20 cellular contexts compared by ENCODE assay signal in the genomic region with DNA sequence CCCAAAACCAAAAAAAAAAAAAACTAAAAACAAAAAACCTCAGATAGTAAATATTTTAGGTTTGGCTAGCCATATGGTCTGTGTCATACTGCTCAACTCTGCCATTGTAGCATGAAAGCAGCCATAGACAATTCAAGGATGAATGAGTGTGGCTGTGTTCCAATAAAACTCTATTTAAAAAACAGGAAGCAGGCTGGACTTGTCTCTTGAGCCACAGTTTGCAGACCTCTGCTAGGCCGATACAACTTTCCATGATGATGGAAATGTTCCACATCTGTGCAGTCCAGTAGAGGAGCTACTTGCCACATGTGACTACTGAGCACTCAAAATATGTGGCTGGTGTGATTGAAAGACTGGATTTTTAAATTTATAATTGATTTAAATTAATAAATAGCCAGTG. TPM values are rescaled to one million over a fixed set of nuclear protein-coding genes. Genes with fewer than 3 reads are reported as not detected.
DNase-seq lines count a peak whose midpoint lies in the region; ATAC-seq and TF ChIP-seq lines count a peak whose summit lies in the region.
"Had no signal": no experiment of that assay in that cellular context is flagged by ENCODE, and none has a peak within 500 bp of the region (broad histone marks: within the 10 kb centered on the region; RNA-seq: fewer than 3 reads in every experiment).

No MANE protein-coding gene starts in this region.

- intact Hi-C loops in lower lobe of right lung (cut with DNase I), result no loop called here

- peaks cover 17% of the 10 kb centered on the region for H3K4me1 Mint-ChIP-seq in chondrocyte (ENCODE audit: low read depth)

- H3K36me3 ChIP-seq in lower lobe of right lung, result no peaks in the 10 kb centered on the region
- H3K36me3 ChIP-seq: vagina had no signal

- DNase-seq in AG08395 (ENCODE audit: low spot score) (peak; percentile 26), fibroblast of pulmonary artery (ENCODE audit: low read depth) (peak; percentile 97), lower lobe of right lung (no peak), D341Med (ENCODE audit: low spot score) (no peak), GM03348 (ENCODE audit: low spot score) (no peak), chondrocyte (ENCODE audit: low spot score) (no peak)
- DNase-seq: activated CD4-positive, alpha-beta T cell treated with anti-CD3 and anti-CD28 coated beads for 1 hour; Calu3; mammary epithelial cell; NCI-H1417; stimulated activated naive CD8-positive, alpha-beta T cell treated with anti-CD3 and anti-CD28 coated beads, Interleukin-15, Interleukin-2, amounts not matched to agents 100 U/mL and 50 U/mL, for 24 hours; T-helper 1 cell had no signal

- H3K27ac ChIP-seq in lower lobe of right lung, result peak overlapping the region; percentile 56
- H3K27ac ChIP-seq: epithelial cell of prostate, skin epidermis, vagina had no signal

- H3K27me3 Mint-ChIP-seq in chondrocyte (ENCODE audit: low read depth), result no peaks in the 10 kb centered on the region
- H3K27me3 Mint-ChIP-seq: activated naive CD8-positive, alpha-beta T cell; IgD-negative memory B cell had no signal

- no peaks in the 10 kb centered on the region for H3K27me3 ChIP-seq in lower lobe of right lung (ENCODE audit: low read depth)
- H3K27me3 ChIP-seq: vagina had no signal

- TF ChIP-seq CTCF in fibroblast of pulmonary artery (IDR thresholded peaks at IDR 0.05; ENCODE audit: low read length, missing control alignments) (no peak), lower lobe of right lung (IDR thresholded peaks at IDR 0.05) (no peak), chondrocyte (IDR thresholded peaks at IDR 0.05) (no peak)

- H3K4me3 Mint-ChIP-seq in chondrocyte (ENCODE audit: unreplicated experiment), result no peak overlapping the region
- H3K4me3 Mint-ChIP-seq: activated naive CD8-positive, alpha-beta T cell; IgD-negative memory B cell; neural crest cell had no signal

- H3K4me3 ChIP-seq in fibroblast of pulmonary artery (replicated peaks; ENCODE audit: low read depth, low read length), result no peak overlapping the region
- H3K4me3 ChIP-seq in lower lobe of right lung, result no peak overlapping the region
- H3K4me3 ChIP-seq: skin epidermis, vagina had no signal

- H3K27ac Mint-ChIP-seq in chondrocyte (ENCODE audit: unreplicated experiment), result no peak overlapping the region
- H3K27ac Mint-ChIP-seq: activated naive CD8-positive, alpha-beta T cell; IgD-negative memory B cell had no signal

- no peaks in the 10 kb centered on the region for H3K9me3 Mint-ChIP-seq in chondrocyte (ENCODE audit: low read depth)
- H3K9me3 Mint-ChIP-seq: IgD-negative memory B cell, neural crest cell had no signal

- ATAC-seq in SK-N-SH treated with all-trans-retinoic acid at 6 μM for 48 hours (peak; percentile 60), lower lobe of right lung (peak; percentile 39 to 58), GM19397 (IDR thresholded peaks at IDR 0.05; ENCODE audit: unreplicated experiment) (no peak)
- ATAC-seq: stimulated activated naive CD8-positive, alpha-beta T cell treated with anti-CD3 and anti-CD28 coated beads, Interleukin-15, Interleukin-2, amounts not matched to agents 100 U/mL and 50 U/mL, for 24 hours had no signal

- no peaks in the 10 kb centered on the region for H3K36me3 Mint-ChIP-seq in chondrocyte (ENCODE audit: low read depth)
- H3K36me3 Mint-ChIP-seq: activated naive CD8-positive, alpha-beta T cell had no signal

- H3K4me1 ChIP-seq in lower lobe of right lung, result peaks cover 17% of the 10 kb centered on the region
- H3K4me1 ChIP-seq: vagina had no signal

- no peaks in the 10 kb centered on the region for H3K9me3 ChIP-seq in lower lobe of right lung
- H3K9me3 ChIP-seq: vagina had no signal

TF ChIP-seq in SK-N-SH treated with all-trans-retinoic acid at 6 μM for 48 hours, 23 proteins besides CTCF, POLR2A, EP300 and RAD21:
- TF ChIP-seq OSR1 (CRISPR knock-in tag; IDR thresholded peaks at IDR 0.05), result no peak
- no peak for TF ChIP-seq ZC3H10 (CRISPR knock-in tag; IDR thresholded peaks at IDR 0.05)
- TF ChIP-seq TCF4 (CRISPR knock-in tag; IDR thresholded peaks at IDR 0.05; ENCODE audit: borderline replicate concordance), result no peak
- TF ChIP-seq CREB5 (CRISPR knock-in tag; IDR thresholded peaks at IDR 0.05; ENCODE audit: low read depth), result no peak
- TF ChIP-seq ZFP3 (CRISPR knock-in tag; IDR thresholded peaks at IDR 0.05), result no peak
- TF ChIP-seq ISL1 (CRISPR knock-in tag; IDR thresholded peaks at IDR 0.05), result no peak
- TF ChIP-seq GLIS3 (CRISPR knock-in tag; IDR thresholded peaks at IDR 0.05), result no peak
- TF ChIP-seq ZNF8 (CRISPR knock-in tag; IDR thresholded peaks at IDR 0.05), result no peak
- no peak for TF ChIP-seq RARB (CRISPR knock-in tag; IDR thresholded peaks at IDR 0.05)
- TF ChIP-seq BACH2 (CRISPR knock-in tag; IDR thresholded peaks at IDR 0.05; ENCODE audit: borderline replicate concordance), result no peak
- TF ChIP-seq ZNF565 (CRISPR knock-in tag; conservative IDR thresholded peaks at IDR 0.05; ENCODE audit: low read depth), result no peak
- TF ChIP-seq ARNTL (CRISPR knock-in tag; IDR thresholded peaks at IDR 0.05; ENCODE audit: borderline replicate concordance, low read depth), result no peak
- TF ChIP-seq TOX (CRISPR knock-in tag; IDR thresholded peaks at IDR 0.05; ENCODE audit: borderline replicate concordance), result no peak
- TF ChIP-seq ZFP30 (CRISPR knock-in tag; IDR thresholded peaks at IDR 0.05), result no peak
- TF ChIP-seq PATZ1 (CRISPR knock-in tag; IDR thresholded peaks at IDR 0.05; ENCODE audit: borderline replicate concordance), result no peak
- no peak for TF ChIP-seq PPARA (CRISPR knock-in tag; IDR thresholded peaks at IDR 0.05; ENCODE audit: borderline replicate concordance)
- TF ChIP-seq, protein P1, sequence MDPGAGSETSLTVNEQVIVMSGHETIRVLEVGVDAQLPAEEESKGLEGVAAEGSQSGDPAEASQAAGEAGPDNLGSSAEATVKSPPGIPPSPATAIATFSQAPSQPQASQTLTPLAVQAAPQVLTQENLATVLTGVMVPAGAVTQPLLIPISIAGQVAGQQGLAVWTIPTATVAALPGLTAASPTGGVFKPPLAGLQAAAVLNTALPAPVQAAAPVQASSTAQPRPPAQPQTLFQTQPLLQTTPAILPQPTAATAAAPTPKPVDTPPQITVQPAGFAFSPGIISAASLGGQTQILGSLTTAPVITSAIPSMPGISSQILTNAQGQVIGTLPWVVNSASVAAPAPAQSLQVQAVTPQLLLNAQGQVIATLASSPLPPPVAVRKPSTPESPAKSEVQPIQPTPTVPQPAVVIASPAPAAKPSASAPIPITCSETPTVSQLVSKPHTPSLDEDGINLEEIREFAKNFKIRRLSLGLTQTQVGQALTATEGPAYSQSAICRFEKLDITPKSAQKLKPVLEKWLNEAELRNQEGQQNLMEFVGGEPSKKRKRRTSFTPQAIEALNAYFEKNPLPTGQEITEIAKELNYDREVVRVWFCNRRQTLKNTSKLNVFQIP (CRISPR knock-in tag; IDR thresholded peaks at IDR 0.05; ENCODE audit: borderline replicate concordance, low read depth), result no peak

RNA-seq across cellular contexts. Expression of gene EFCAB12, which starts 11.1 kb away (rescaled TPM):
- total RNA-seq in lower lobe of right lung, result 4.8 TPM
- total RNA-seq in chondrocyte, result 0.10 TPM in 1 of 3 replicates, not detected in the others
- total RNA-seq: vagina had no signal

RNA-seq across cellular contexts. Expression of gene MBD4, which starts 22.4 kb away (rescaled TPM):
- total RNA-seq in lower lobe of right lung (38.8 TPM), chondrocyte (20.0 to 29.5 TPM (median 20.6 TPM) in 3 replicates)

RNA-seq across cellular contexts. Expression of gene IFT122, which starts 22.7 kb away (rescaled TPM):
- total RNA-seq in lower lobe of right lung, result 29.9 TPM
- 16.2 to 29.1 TPM (median 17.5 TPM) in 3 replicates for total RNA-seq in chondrocyte

Comparison
In these comparisons a context has a peak if more than half of its experiments do, and no peak if none do; other contexts are left out.
1. DNase-seq: peak in AG08395 (single experiment) and fibroblast of pulmonary artery (single experiment); none in lower lobe of right lung (single experiment), D341Med (single experiment), GM03348 (single experiment) and chondrocyte (single experiment).